Comparison of ENCODE assay signal across 10 cellular contexts in the genomic region with DNA sequence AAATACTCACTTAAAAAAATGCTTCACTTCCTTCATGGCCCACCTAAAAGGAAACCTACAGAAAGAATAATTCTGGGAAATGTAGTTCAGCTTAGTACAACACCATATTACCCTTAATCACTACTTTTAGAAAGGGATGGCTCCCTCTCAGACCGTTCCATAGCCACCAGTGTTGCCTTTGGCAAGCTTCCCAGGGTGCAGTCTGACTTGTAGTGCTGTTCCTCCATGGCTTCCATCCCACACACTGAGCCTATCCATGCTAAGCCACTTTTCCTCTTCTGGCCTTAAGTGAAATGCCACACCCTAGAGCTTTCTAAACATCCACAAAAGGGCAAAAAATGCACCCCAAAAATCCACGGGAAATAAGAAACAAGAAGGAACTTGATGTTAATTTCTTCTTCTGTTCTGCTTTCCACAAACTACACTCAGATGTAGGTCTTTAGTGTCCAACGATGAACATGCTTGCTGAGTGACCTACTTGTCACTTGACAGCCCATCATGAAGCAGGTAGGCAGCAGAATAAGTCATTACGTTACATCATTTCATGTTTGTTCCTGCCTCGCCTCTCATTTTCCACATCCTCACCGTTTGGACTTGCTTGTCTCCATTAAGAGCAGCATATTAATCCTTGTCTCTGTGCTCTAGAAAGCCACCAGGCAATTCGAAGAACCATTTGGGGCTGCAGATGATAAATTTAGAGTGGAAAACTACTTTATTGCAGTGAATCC.
DNase-seq lines count a peak whose midpoint lies in the region; ATAC-seq, FAIRE-seq and TF ChIP-seq lines count a peak whose summit lies in the region.
"Had no signal": no experiment of that assay in that cellular context is flagged by ENCODE, and none has a peak within 500 bp of the region (broad histone marks: within the 10 kb centered on the region; RNA-seq: fewer than 3 reads in every experiment).

No MANE protein-coding gene starts in this region.

- H3K36me3 ChIP-seq in keratinocyte (ENCODE audit: control insufficient read depth in 2 of 2, extremely low read depth in 1 of 2, insufficient read depth in 2 of 2, low read length in 2 of 2) = no peaks in the 10 kb centered on the region

- dilution Hi-C loops in keratinocyte (cut with MboI; ENCODE audit: extremely low pct_ligation_motif_present, low sequenced_read_pairs) = no loop called here

- peak; percentile 52 for DNase-seq in COR-L47 (lab: John Stamatoyannopoulos, UW)
- DNase-seq in NCI-H2081 (lab: John Stamatoyannopoulos, UW) = peak; percentile 67 to 85
- peak; percentile 81 to 85 for DNase-seq in cardiac fibroblast (ENCODE audit: low read depth in 2 of 2)
- no peak for DNase-seq in keratinocyte (ENCODE audit: low read depth, low spot score)
- DNase-seq in NCI-H1694 (lab: John Stamatoyannopoulos, UW) = no peak
- DNase-seq: NCI-H524 treated with DMSO at 0.1 percent for 48 hours had no signal

- no peaks in the 10 kb centered on the region for H3K9me3 ChIP-seq in keratinocyte (ENCODE audit: control insufficient read depth, low read depth, low read length)

- no peak overlapping the region for H3K4me2 ChIP-seq in keratinocyte (ENCODE audit: control insufficient read depth, extremely low read depth, insufficient read depth, low read depth, low read length)

- no peaks in the 10 kb centered on the region for H3K9me1 ChIP-seq in keratinocyte (ENCODE audit: control insufficient read depth, extremely low read depth, insufficient read depth, low read length)

- ATAC-seq in HG02840 (IDR thresholded peaks at IDR 0.05; ENCODE audit: low FRiP score, unreplicated experiment) (no peak), GM18498 (IDR thresholded peaks at IDR 0.05; ENCODE audit: unreplicated experiment) (no peak), GM21515 (IDR thresholded peaks at IDR 0.05; ENCODE audit: unreplicated experiment) (no peak)
- ATAC-seq: foreskin keratinocyte had no signal

- no peak overlapping the region for H2AFZ ChIP-seq in keratinocyte (ENCODE audit: control insufficient read depth, low read length)

- H3K79me2 ChIP-seq in keratinocyte (ENCODE audit: control insufficient read depth, insufficient read depth, low read length) = no peaks in the 10 kb centered on the region

- FAIRE-seq in keratinocyte (lab: Jason Lieb, UNC) = peak; percentile 44

- no peaks in the 10 kb centered on the region for H3K27me3 ChIP-seq in keratinocyte (ENCODE audit: control insufficient read depth, extremely low read depth, insufficient read depth, low read length)
- H3K27me3 ChIP-seq: foreskin keratinocyte had no signal

- no peak overlapping the region for H3K4me3 ChIP-seq in cardiac fibroblast (replicated peaks in 1 of 2; ENCODE audit: low read depth in 2 of 2, low read length in 2 of 2)
- H3K4me3 ChIP-seq in keratinocyte (ENCODE audit: control insufficient read depth in 2 of 3, extremely low read depth in 1 of 3, insufficient read depth in 2 of 3, low read depth in 1 of 3, low read length in 3 of 3) = no peak overlapping the region

- no peak overlapping the region for H3K27ac ChIP-seq in keratinocyte (ENCODE audit: control insufficient read depth, insufficient read depth, low read length)
- H3K27ac ChIP-seq: foreskin keratinocyte had no signal

- TF ChIP-seq CTCF in cardiac fibroblast (IDR thresholded peaks at IDR 0.05; ENCODE audit: low read depth, low read length) (no peak), keratinocyte (optimal IDR thresholded peaks at IDR 0.05 in 1 of 3, IDR thresholded peaks at IDR 0.05 in 1 of 3, conservative IDR thresholded peaks at IDR 0.05 in 1 of 3; ENCODE audit: extremely low read depth in 1 of 3, insufficient read depth in 2 of 3, low read length in 3 of 3) (no peak)

- no peak overlapping the region for H3K9ac ChIP-seq in keratinocyte (ENCODE audit: control insufficient read depth, extremely low read depth, insufficient read depth, low read length)

- H4K20me1 ChIP-seq in keratinocyte (ENCODE audit: control insufficient read depth, extremely low read depth, insufficient read depth, low read length) = no peaks in the 10 kb centered on the region

- no peaks in the 10 kb centered on the region for H3K4me1 ChIP-seq in keratinocyte (ENCODE audit: control insufficient read depth, extremely low read depth, insufficient read depth, low read length)
- H3K4me1 ChIP-seq: foreskin keratinocyte had no signal

Comparison
In these comparisons a context has a peak if more than half of its experiments do, and no peak if none do; other contexts are left out.
1. DNase-seq: peak in COR-L47 (single experiment), NCI-H2081 (2 of 2) and cardiac fibroblast (2 of 2); none in keratinocyte (single experiment) and NCI-H1694 (single experiment).